13 cellular contexts compared by ENCODE assay signal in the genomic region with DNA sequence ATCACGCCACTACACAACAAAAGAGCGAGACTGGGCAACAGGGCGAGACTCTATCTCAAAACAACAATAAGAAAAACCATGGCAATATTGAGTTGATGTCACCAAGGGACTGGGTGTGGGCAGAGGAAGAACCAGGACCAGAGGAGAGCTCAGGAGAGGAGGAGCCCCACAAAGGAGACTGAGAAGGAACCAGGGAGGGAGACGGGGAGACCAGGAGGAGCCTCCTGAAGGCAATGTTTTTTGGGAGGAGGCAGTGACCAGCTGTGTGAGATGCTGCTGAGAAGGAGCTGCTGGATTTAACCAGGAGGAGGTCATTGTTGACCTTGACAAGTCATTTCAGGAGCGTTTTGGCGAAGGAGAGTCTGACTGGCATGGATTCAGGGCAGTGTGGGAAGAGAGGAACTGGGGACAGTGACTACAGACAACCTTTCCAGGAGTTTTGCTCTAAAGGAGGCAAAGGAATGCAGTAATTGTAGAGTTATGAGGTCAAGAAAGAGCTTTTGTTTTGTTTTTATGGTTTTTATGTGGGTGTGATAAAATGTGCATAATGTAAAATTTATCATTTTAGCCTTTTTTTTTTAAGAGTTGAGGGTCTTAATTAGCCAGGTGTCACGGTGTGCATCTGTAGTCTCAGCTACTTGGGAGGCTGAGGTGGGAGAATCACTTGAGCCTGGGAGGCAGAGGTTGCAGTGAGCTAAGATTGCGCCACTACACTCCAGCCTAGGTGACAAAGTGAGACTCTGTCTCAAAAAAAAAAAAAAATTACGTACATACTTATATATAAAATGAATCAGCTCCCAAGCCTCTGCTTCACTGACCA. TPM values are rescaled to one million over a fixed set of nuclear protein-coding genes. Genes with fewer than 3 reads are reported as not detected.
DNase-seq lines count a peak whose midpoint lies in the region; ATAC-seq, FAIRE-seq and TF ChIP-seq lines count a peak whose summit lies in the region.
"Had no signal": no experiment of that assay in that cellular context is flagged by ENCODE, and none has a peak within 500 bp of the region (broad histone marks: within the 10 kb centered on the region; RNA-seq: fewer than 3 reads in every experiment).

No MANE protein-coding gene starts in this region.

- in situ Hi-C loops in K562 (cut with MboI): no loop called here

- no peaks in the 10 kb centered on the region for H3K9me3 ChIP-seq in K562 (replicated peaks; ENCODE audit: control insufficient read depth, insufficient read depth, low read depth, low read length)
- H3K9me3 ChIP-seq: breast epithelium, upper lobe of left lung had no signal

- no peaks in the 10 kb centered on the region for H4K20me1 ChIP-seq in K562 (replicated peaks; ENCODE audit: control insufficient read depth, insufficient read depth, low read length)

- no peaks in the 10 kb centered on the region for H3K9me3 Mint-ChIP-seq in type B pancreatic cell

- no peak overlapping the region for H3K4me3 ChIP-seq in K562
- H3K4me3 ChIP-seq: breast epithelium, upper lobe of left lung had no signal

- DNase-seq in left ventricle myocardium superior (no peak), Right ventricle myocardium inferior (ENCODE audit: missing footprints) (no peak), K562 (ENCODE audit: extremely low read depth in 1 of 4, low spot score in 3 of 4) (no peak), type B pancreatic cell (ENCODE audit: extremely low spot score, unreplicated experiment) (no peak), head of caudate nucleus (no peak), SIG-M5 treated with dmso at 0.1 percent for 504 hours (lab: John Stamatoyannopoulos, UW; ENCODE audit: unreplicated experiment) (no peak)
- DNase-seq: activated CD4-positive, alpha-beta T cell treated with anti-CD3 and anti-CD28 coated beads, Interleukin-2, amount 50 U/mL, for 48 hours; activated gamma-delta T cell; AML-193; NCI-H2029; T-helper 9 cell; upper lobe of left lung had no signal

- no peak overlapping the region for H2AFZ ChIP-seq in K562 (ENCODE audit: low read depth, low read length)

- TF ChIP-seq CTCF in K562 (IDR thresholded peaks at IDR 0.05 in 2 of 3, conservative IDR thresholded peaks at IDR 0.05 in 1 of 3; ENCODE audit: insufficient read depth in 2 of 3, low read depth in 1 of 3, low read length in 3 of 3) (no peak), type B pancreatic cell (conservative IDR thresholded peaks at IDR 0.05) (no peak)

- H3K9ac ChIP-seq in K562 (ENCODE audit: insufficient read depth in 1 of 2, low read depth in 2 of 2, low read length in 2 of 2): peak overlapping the region in 1 of 2 experiments; percentile 56; a peak in 1 of 4 replicates

- peaks cover 4% of the 10 kb centered on the region for H3K36me3 Mint-ChIP-seq in type B pancreatic cell

- H3K4me1 ChIP-seq in K562 (replicated peaks in 1 of 2; ENCODE audit: control insufficient read depth in 2 of 2, insufficient read depth in 2 of 2, low read length in 2 of 2): peaks cover 23 to 37% of the 10 kb centered on the region in 2 experiments
- H3K4me1 ChIP-seq: breast epithelium had no signal

- 67% methylated on average over 9 of the region's 9 CpGs for WGBS in K562 (ENCODE audit: insufficient coverage, low coverage, missing lambda C conversion rate)

- H3K79me2 ChIP-seq in K562 (ENCODE audit: control insufficient read depth, insufficient read depth, low read length): no peaks in the 10 kb centered on the region

- peaks cover 13% of the 10 kb centered on the region for H3K36me3 ChIP-seq in K562 (ENCODE audit: control insufficient read depth, insufficient read depth, low read length)

- TF ChIP-seq RAD21 in K562 (CRISPR knock-in tag; conservative IDR thresholded peaks at IDR 0.05 in 1 of 2, IDR thresholded peaks at IDR 0.05 in 1 of 2): no peak

- H3K27ac ChIP-seq in K562 (ENCODE audit: extremely low read depth, low read depth, low read length): no peak overlapping the region
- H3K27ac ChIP-seq: upper lobe of left lung had no signal

- intact Hi-C loops in left ventricle myocardium superior (cut with micrococcal nuclease): no loop called here
- intact Hi-C loops in Right ventricle myocardium inferior (cut with DNase I): no loop called here
- intact Hi-C loops in K562 (cut with micrococcal nuclease): no loop called here
- intact Hi-C loops in head of caudate nucleus (cut with DNase I): no loop called here

- no TSS peak for BruUV-seq in K562 (replicated peaks; lab: Mats Ljungman, UMichigan)

- FAIRE-seq in K562 (lab: Jason Lieb, UNC): no peak

- POLR2A ChIA-PET in K562 (lab: Yijun Ruan, JAX): interaction anchor here (0.7 to 2.2 kb wide), 15 partner anchors 8 to 385 kb away, joined by 3 to 17 read pairs (median 5); a partner anchor contains a TSS

- no peaks in the 10 kb centered on the region for H3K9me1 ChIP-seq in K562 (ENCODE audit: control insufficient read depth, insufficient read depth, low read length)

- no peak for TF ChIP-seq EP300 in K562 (IDR thresholded peaks at IDR 0.05; ENCODE audit: low read length)

- no peak overlapping the region for H3K4me2 ChIP-seq in K562 (ENCODE audit: insufficient read depth, low read length)

- peak overlapping the region; percentile 37 for H3K27ac Mint-ChIP-seq in type B pancreatic cell

- no peak for TF ChIP-seq POLR2A in K562 (conservative IDR thresholded peaks at IDR 0.05)

- CTCF ChIA-PET in K562 (lab: Yijun Ruan, JAX; ENCODE audit: low intra/inter-chr PET ratio): no interaction called here

- H3K4me1 Mint-ChIP-seq in type B pancreatic cell (ENCODE audit: unreplicated experiment): no peaks in the 10 kb centered on the region

- no peaks in the 10 kb centered on the region for H3K27me3 Mint-ChIP-seq in type B pancreatic cell

- H3K27me3 ChIP-seq in K562 (ENCODE audit: control insufficient read depth in 2 of 2, insufficient read depth in 2 of 2, low read length in 2 of 2): no peaks in the 10 kb centered on the region
- H3K27me3 ChIP-seq: breast epithelium, upper lobe of left lung had no signal

- H3K4me3 Mint-ChIP-seq in type B pancreatic cell: no peak overlapping the region

- ATAC-seq in left ventricle myocardium superior (peak; percentile 57), Right ventricle myocardium inferior (no peak), K562 (no peak)

RNA-seq across cellular contexts. Expression of a gene that starts 17.9 kb away (rescaled TPM):
- total RNA-seq in left ventricle myocardium superior (41.4 TPM), Right ventricle myocardium inferior (37.4 TPM), K562 (2014; rRNA removed) (46.0 and 90.9 TPM in 2 replicates), K562 (2014; rRNA removed; fragmentation: Illumina TruSeq; extraction: Trizol) (43.0 and 63.0 TPM in 2 replicates), K562 (2015; rRNA removed; fragmentation: Illumina TruSeq; extraction: Trizol) (72.7 and 74.7 TPM in 2 replicates), K562 (2021) (91.3 and 104 TPM in 2 replicates), type B pancreatic cell (ENCODE audit: low replicate concordance) (32.9 and 40.4 TPM in 2 replicates)
- total RNA-seq in K562 (2011; cell fraction: chromatin; rRNA removed; ENCODE audit: low replicate concordance): 35.5 and 103 TPM in 2 replicates
- total RNA-seq in K562 (2011; cell fraction: nucleolus; rRNA removed): 64.2 and 80.4 TPM in 2 replicates
- total RNA-seq in K562 (2011; cell fraction: nucleoplasm; rRNA removed): 48.8 and 49.1 TPM in 2 replicates
- polyA plus RNA-seq in K562 (2011; rRNA removed) (64.4 and 79.2 TPM in 2 replicates), K562 (2014; fragmentation: Illumina TruSeq; extraction: Trizol) (110 and 117 TPM in 2 replicates), K562 (2014; fragmentation: Nextera tagmentation; extraction: Ambion mirVana) (10 to 100 TPM in 1 of 2 experiments, 1 to 10 TPM in 1; 9.3 to 24.2 TPM), K562 (2014; rRNA removed) (56.7 and 89.1 TPM in 2 replicates)
- polyA plus RNA-seq in K562 (2011; cell fraction: cytosol; rRNA removed): 56.0 and 75.1 TPM in 2 replicates
- 31.6 and 47.8 TPM in 2 replicates for polyA plus RNA-seq in K562 (2011; cell fraction: nucleus; rRNA removed)
- polyA plus RNA-seq in K562 (2012): 64.7 and 97.4 TPM in 2 replicates
- 43.1 and 50.2 TPM in 2 replicates for polyA minus RNA-seq in K562 (2011; rRNA and poly(A)+ RNA removed)
- 49.8 and 67.6 TPM in 2 replicates for polyA minus RNA-seq in K562 (2011; cell fraction: cytosol; rRNA and poly(A)+ RNA removed)
- polyA minus RNA-seq in K562 (2011; cell fraction: nucleus; rRNA and poly(A)+ RNA removed): 19.1 and 26.8 TPM in 2 replicates

RNA-seq across cellular contexts. Expression of a gene that starts 18.3 kb away (rescaled TPM):
- total RNA-seq in left ventricle myocardium superior (30.7 TPM), Right ventricle myocardium inferior (29.1 TPM), K562 (2014; rRNA removed) (104 and 150 TPM in 2 replicates), K562 (2014; rRNA removed; fragmentation: Illumina TruSeq; extraction: Trizol) (44.3 and 48.5 TPM in 2 replicates), K562 (2015; rRNA removed; fragmentation: Illumina TruSeq; extraction: Trizol) (66.2 and 67.2 TPM in 2 replicates), K562 (2021) (102 and 107 TPM in 2 replicates), type B pancreatic cell (ENCODE audit: low replicate concordance) (58.5 and 60.5 TPM in 2 replicates)
- 241 and 561 TPM in 2 replicates for total RNA-seq in K562 (2011; cell fraction: chromatin; rRNA removed; ENCODE audit: low replicate concordance)
- 334 and 386 TPM in 2 replicates for total RNA-seq in K562 (2011; cell fraction: nucleolus; rRNA removed)
- total RNA-seq in K562 (2011; cell fraction: nucleoplasm; rRNA removed): 352 and 440 TPM in 2 replicates
- polyA plus RNA-seq in K562 (2011; rRNA removed) (113 and 117 TPM in 2 replicates), K562 (2014; fragmentation: Illumina TruSeq; extraction: Trizol) (58.3 and 90.4 TPM in 2 replicates), K562 (2014; fragmentation: Nextera tagmentation; extraction: Ambion mirVana) (10 to 100 TPM in 1 of 2 experiments, 1 to 10 TPM in 1; 9.1 to 11.3 TPM), K562 (2014; rRNA removed) (135 and 140 TPM in 2 replicates)
- 145 and 208 TPM in 2 replicates for polyA plus RNA-seq in K562 (2011; cell fraction: cytosol; rRNA removed)
- 338 and 468 TPM in 2 replicates for polyA plus RNA-seq in K562 (2011; cell fraction: nucleus; rRNA removed)
- 113 and 151 TPM in 2 replicates for polyA plus RNA-seq in K562 (2012)
- polyA minus RNA-seq in K562 (2011; rRNA and poly(A)+ RNA removed): 65.9 and 102 TPM in 2 replicates
- polyA minus RNA-seq in K562 (2011; cell fraction: cytosol; rRNA and poly(A)+ RNA removed): 42.5 and 67.8 TPM in 2 replicates
- 110 and 139 TPM in 2 replicates for polyA minus RNA-seq in K562 (2011; cell fraction: nucleus; rRNA and poly(A)+ RNA removed)

RNA-seq across cellular contexts. Expression of a gene that starts 28.3 kb away (rescaled TPM):
- total RNA-seq in left ventricle myocardium superior (16.2 TPM), Right ventricle myocardium inferior (14.9 TPM), K562 (2014; rRNA removed) (105 and 106 TPM in 2 replicates), K562 (2014; rRNA removed; fragmentation: Illumina TruSeq; extraction: Trizol) (82.6 and 86.7 TPM in 2 replicates), K562 (2015; rRNA removed; fragmentation: Illumina TruSeq; extraction: Trizol) (93.9 and 94.3 TPM in 2 replicates), K562 (2021) (72.3 and 77.3 TPM in 2 replicates), type B pancreatic cell (ENCODE audit: low replicate concordance) (23.0 and 25.1 TPM in 2 replicates)
- 31.0 and 60.5 TPM in 2 replicates for total RNA-seq in K562 (2011; cell fraction: chromatin; rRNA removed; ENCODE audit: low replicate concordance)
- total RNA-seq in K562 (2011; cell fraction: nucleolus; rRNA removed): 37.1 and 42.7 TPM in 2 replicates
- 33.4 and 47.4 TPM in 2 replicates for total RNA-seq in K562 (2011; cell fraction: nucleoplasm; rRNA removed)
- polyA plus RNA-seq in K562 (2011; rRNA removed) (121 and 145 TPM in 2 replicates), K562 (2014; fragmentation: Illumina TruSeq; extraction: Trizol) (95.9 and 104 TPM in 2 replicates), K562 (2014; fragmentation: Nextera tagmentation; extraction: Ambion mirVana) (100 to 1,000 TPM in 1 of 2 experiments, 10 to 100 TPM in 1; 62.8 to 133 TPM), K562 (2014; rRNA removed) (121 and 141 TPM in 2 replicates)
- 151 and 164 TPM in 2 replicates for polyA plus RNA-seq in K562 (2011; cell fraction: cytosol; rRNA removed)
- polyA plus RNA-seq in K562 (2011; cell fraction: nucleus; rRNA removed): 39.9 and 61.7 TPM in 2 replicates
- 91.8 and 104 TPM in 2 replicates for polyA plus RNA-seq in K562 (2012)
- polyA minus RNA-seq in K562 (2011; rRNA and poly(A)+ RNA removed): 51.5 and 51.7 TPM in 2 replicates
- 22.0 and 22.2 TPM in 2 replicates for polyA minus RNA-seq in K562 (2011; cell fraction: cytosol; rRNA and poly(A)+ RNA removed)
- polyA minus RNA-seq in K562 (2011; cell fraction: nucleus; rRNA and poly(A)+ RNA removed): 11.6 and 14.9 TPM in 2 replicates

RNA-seq across cellular contexts. Expression of a gene that starts 28.6 kb away (rescaled TPM):
- 83.5 TPM for total RNA-seq in left ventricle myocardium superior
- total RNA-seq in Right ventricle myocardium inferior: 76.4 TPM
- 623 and 716 TPM in 2 replicates for total RNA-seq in K562 (2011; cell fraction: chromatin; rRNA removed; ENCODE audit: low replicate concordance)
- total RNA-seq in K562 (2011; cell fraction: nucleolus; rRNA removed): 264 and 268 TPM in 2 replicates
- total RNA-seq in K562 (2011; cell fraction: nucleoplasm; rRNA removed): 448 and 517 TPM in 2 replicates
- total RNA-seq in K562 (2014; rRNA removed): 101 and 116 TPM in 2 replicates
- 70.7 and 80.5 TPM in 2 replicates for total RNA-seq in K562 (2014; rRNA removed; fragmentation: Illumina TruSeq; extraction: Trizol)
- 69.2 and 75.1 TPM in 2 replicates for total RNA-seq in K562 (2015; rRNA removed; fragmentation: Illumina TruSeq; extraction: Trizol)
- total RNA-seq in K562 (2021): 91.3 and 109 TPM in 2 replicates
- polyA plus RNA-seq in K562 (2011; rRNA removed): 76.0 and 137 TPM in 2 replicates
- 48.9 and 79.1 TPM in 2 replicates for polyA plus RNA-seq in K562 (2011; cell fraction: cytosol; rRNA removed)
- 143 and 177 TPM in 2 replicates for polyA plus RNA-seq in K562 (2011; cell fraction: nucleus; rRNA removed)
- 75.8 and 115 TPM in 2 replicates for polyA plus RNA-seq in K562 (2012)
- polyA plus RNA-seq in K562 (2014; fragmentation: Illumina TruSeq; extraction: Trizol): 117 and 122 TPM in 2 replicates
- polyA plus RNA-seq in K562 (2014; fragmentation: Nextera tagmentation; extraction: Ambion mirVana): 10 to 100 TPM; 15.7 to 21.9 TPM
- 98.1 and 138 TPM in 2 replicates for polyA plus RNA-seq in K562 (2014; rRNA removed)
- polyA minus RNA-seq in K562 (2011; rRNA and poly(A)+ RNA removed): 69.9 and 111 TPM in 2 replicates
- polyA minus RNA-seq in K562 (2011; cell fraction: cytosol; rRNA and poly(A)+ RNA removed): 40.1 and 56.7 TPM in 2 replicates
- polyA minus RNA-seq in K562 (2011; cell fraction: nucleus; rRNA and poly(A)+ RNA removed): 86.6 and 165 TPM in 2 replicates
- 91.5 and 124 TPM in 2 replicates for total RNA-seq in type B pancreatic cell (ENCODE audit: low replicate concordance)

RNA-seq across cellular contexts. Expression of a gene that starts 36.0 kb away (rescaled TPM):
- total RNA-seq in left ventricle myocardium superior (19.4 TPM), Right ventricle myocardium inferior (19.2 TPM), K562 (2014; rRNA removed) (22.6 and 36.7 TPM in 2 replicates), K562 (2014; rRNA removed; fragmentation: Illumina TruSeq; extraction: Trizol) (6.1 and 8.1 TPM in 2 replicates), K562 (2015; rRNA removed; fragmentation: Illumina TruSeq; extraction: Trizol) (14.0 TPM in 2 replicates), K562 (2021) (31.6 and 35.7 TPM in 2 replicates), type B pancreatic cell (ENCODE audit: low replicate concordance) (42.2 and 47.2 TPM in 2 replicates)
- total RNA-seq in K562 (2011; cell fraction: chromatin; rRNA removed; ENCODE audit: low replicate concordance): 17.5 and 64.2 TPM in 2 replicates
- total RNA-seq in K562 (2011; cell fraction: nucleolus; rRNA removed): 92.4 and 92.8 TPM in 2 replicates
- 47.7 and 49.9 TPM in 2 replicates for total RNA-seq in K562 (2011; cell fraction: nucleoplasm; rRNA removed)
- polyA plus RNA-seq in K562 (2011; rRNA removed) (7.9 and 9.1 TPM in 2 replicates), K562 (2014; fragmentation: Illumina TruSeq; extraction: Trizol) (16.1 and 22.7 TPM in 2 replicates), K562 (2014; fragmentation: Nextera tagmentation; extraction: Ambion mirVana) (under 1 TPM; 0.25 to 0.92 TPM), K562 (2014; rRNA removed) (16.0 and 18.1 TPM in 2 replicates)
- 7.6 and 19.7 TPM in 2 replicates for polyA plus RNA-seq in K562 (2011; cell fraction: cytosol; rRNA removed)
- polyA plus RNA-seq in K562 (2011; cell fraction: nucleus; rRNA removed): 19.2 and 31.8 TPM in 2 replicates
- polyA plus RNA-seq in K562 (2012): 16.1 and 21.6 TPM in 2 replicates
- polyA minus RNA-seq in K562 (2011; rRNA and poly(A)+ RNA removed): 6.0 and 10.4 TPM in 2 replicates
- 14.8 and 16.7 TPM in 2 replicates for polyA minus RNA-seq in K562 (2011; cell fraction: cytosol; rRNA and poly(A)+ RNA removed)
- polyA minus RNA-seq in K562 (2011; cell fraction: nucleus; rRNA and poly(A)+ RNA removed): 8.0 and 9.6 TPM in 2 replicates
